ENCODE assay signal across 13 cellular contexts in genomic region chr7:141698247-141699015, GRCh38. TPM values are rescaled to one million over a fixed set of nuclear protein-coding genes. Genes with fewer than 3 reads are reported as not detected.
DNase-seq lines count a peak whose midpoint lies in the region; ATAC-seq, FAIRE-seq and TF ChIP-seq lines count a peak whose summit lies in the region.
"Had no signal": no experiment of that assay in that cellular context is flagged by ENCODE, and none has a peak within 500 bp of the region (broad histone marks: within the 10 kb centered on the region; RNA-seq: fewer than 3 reads in every experiment).

No MANE protein-coding gene starts in this region.

- no peak for TF ChIP-seq POLR2A in K562 (conservative IDR thresholded peaks at IDR 0.05)

- H3K4me2 ChIP-seq in K562 (ENCODE audit: insufficient read depth, low read length), result no peak overlapping the region

- 0% methylated on average over 1 of the region's 1 CpG for WGBS in K562 (ENCODE audit: insufficient coverage, low coverage, missing lambda C conversion rate)

- H3K4me3 Mint-ChIP-seq in stimulated activated naive CD8-positive, alpha-beta T cell treated with anti-CD3 and anti-CD28 coated beads, Interleukin-15, amount 100 ng/mL, for 72 hours, result peak overlapping the region; percentile 11 to 34

- intact Hi-C loops in K562 (cut with micrococcal nuclease), result no loop called here

- H3K9me3 ChIP-seq in K562 (replicated peaks; ENCODE audit: control insufficient read depth, insufficient read depth, low read depth, low read length), result no peaks in the 10 kb centered on the region
- H3K9me3 ChIP-seq in HAP-1, result no peaks in the 10 kb centered on the region
- H3K9me3 ChIP-seq: heart right ventricle had no signal

- H3K9me3 Mint-ChIP-seq in stimulated activated naive CD8-positive, alpha-beta T cell treated with anti-CD3 and anti-CD28 coated beads, Interleukin-15, amount 100 ng/mL, for 72 hours, result no peaks in the 10 kb centered on the region

- POLR2A ChIA-PET in K562 (lab: Yijun Ruan, JAX), result interaction anchor here (1.0 kb wide), 1 partner anchor 9 kb away, joined by 3 read pairs; no protein-coding TSS in a partner anchor

- CTCF ChIA-PET in K562 (lab: Yijun Ruan, JAX; ENCODE audit: low intra/inter-chr PET ratio), result no interaction called here

- peaks cover 0 to 10% of the 10 kb centered on the region in 2 experiments; a peak in 2 of 5 replicates for H3K4me1 ChIP-seq in K562 (replicated peaks in 1 of 2; ENCODE audit: control insufficient read depth in 2 of 2, insufficient read depth in 2 of 2, low read length in 2 of 2)
- H3K4me1 ChIP-seq in HAP-1, result peaks cover 6% of the 10 kb centered on the region

- no peak for TF ChIP-seq RAD21 in K562 (CRISPR knock-in tag; conservative IDR thresholded peaks at IDR 0.05 in 1 of 2, IDR thresholded peaks at IDR 0.05 in 1 of 2)

- no peak for FAIRE-seq in K562 (lab: Jason Lieb, UNC)

- no peak for TF ChIP-seq CTCF in K562 (IDR thresholded peaks at IDR 0.05 in 2 of 3, conservative IDR thresholded peaks at IDR 0.05 in 1 of 3; ENCODE audit: insufficient read depth in 2 of 3, low read depth in 1 of 3, low read length in 3 of 3)

- peak overlapping the region in 1 of 2 donors; percentile 51 for H3K27ac Mint-ChIP-seq in stimulated activated naive CD8-positive, alpha-beta T cell treated with anti-CD3 and anti-CD28 coated beads, Interleukin-15, amount 100 ng/mL, for 72 hours

- TF ChIP-seq EP300 in K562 (IDR thresholded peaks at IDR 0.05; ENCODE audit: low read length), result no peak

- no peaks in the 10 kb centered on the region; the same call in none of the 2 replicates for H4K20me1 ChIP-seq in K562 (replicated peaks; ENCODE audit: control insufficient read depth, insufficient read depth, low read length)

- H3K27ac ChIP-seq in K562 (ENCODE audit: extremely low read depth, low read depth, low read length), result no peak overlapping the region
- H3K27ac ChIP-seq: heart right ventricle had no signal

- ATAC-seq in K562, result no peak
- no peak for ATAC-seq in stimulated activated naive CD8-positive, alpha-beta T cell treated with anti-CD3 and anti-CD28 coated beads, Interleukin-15, amount 100 ng/mL, for 72 hours
- ATAC-seq in HG03159 (IDR thresholded peaks at IDR 0.05; ENCODE audit: unreplicated experiment), result no peak
- no peak for ATAC-seq in GM21390 (IDR thresholded peaks at IDR 0.05; ENCODE audit: unreplicated experiment)
- ATAC-seq: heart right ventricle had no signal

- no TSS peak for BruUV-seq in K562 (replicated peaks; lab: Mats Ljungman, UMichigan)

- H3K27me3 Mint-ChIP-seq in stimulated activated naive CD8-positive, alpha-beta T cell treated with anti-CD3 and anti-CD28 coated beads, Interleukin-15, amount 100 ng/mL, for 72 hours, result peaks cover 5% of the 10 kb centered on the region

- H3K9me1 ChIP-seq in K562 (ENCODE audit: control insufficient read depth, insufficient read depth, low read length), result no peaks in the 10 kb centered on the region

- H3K4me1 Mint-ChIP-seq in stimulated activated naive CD8-positive, alpha-beta T cell treated with anti-CD3 and anti-CD28 coated beads, Interleukin-15, amount 100 ng/mL, for 72 hours, result peaks cover 73% of the 10 kb centered on the region

- no peaks in the 10 kb centered on the region for H3K79me2 ChIP-seq in K562 (ENCODE audit: control insufficient read depth, insufficient read depth, low read length)

- H3K4me3 ChIP-seq in K562 (no peak overlapping the region), HAP-1 (no peak overlapping the region)
- H3K4me3 ChIP-seq: heart right ventricle had no signal

- H2AFZ ChIP-seq in K562 (ENCODE audit: low read depth, low read length), result no peak overlapping the region

- H3K36me3 ChIP-seq in K562 (ENCODE audit: control insufficient read depth, insufficient read depth, low read length) (no peaks in the 10 kb centered on the region), HAP-1 (replicated peaks) (no peaks in the 10 kb centered on the region)
- H3K36me3 ChIP-seq: heart right ventricle had no signal

- H3K27me3 ChIP-seq in K562 (ENCODE audit: control insufficient read depth in 2 of 2, insufficient read depth in 2 of 2, low read length in 2 of 2) (peaks cover 42 to 48% of the 10 kb centered on the region in 2 experiments), HAP-1 (ENCODE audit: low read depth) (no peaks in the 10 kb centered on the region)
- H3K27me3 ChIP-seq: heart right ventricle had no signal

- H3K9ac ChIP-seq in K562 (ENCODE audit: insufficient read depth in 1 of 2, low read depth in 2 of 2, low read length in 2 of 2), result no peak overlapping the region

- DNase-seq in NCI-H82 (lab: John Stamatoyannopoulos, UW), result peak; percentile 6
- DNase-seq in NCI-H82 treated with DMSO at 0.1 percent for 48 hours (lab: John Stamatoyannopoulos, UW; ENCODE audit: unreplicated experiment), result no peak
- peak; percentile 16 for DNase-seq in NCI-H526 treated with DMSO at 0.1 percent for 48 hours (lab: John Stamatoyannopoulos, UW)
- no peak for DNase-seq in K562 (ENCODE audit: extremely low read depth in 1 of 4, low spot score in 3 of 4)
- no peak for DNase-seq in stimulated activated naive CD8-positive, alpha-beta T cell treated with anti-CD3 and anti-CD28 coated beads, Interleukin-15, amount 100 ng/mL, for 72 hours
- no peak for DNase-seq in HAP-1 (ENCODE audit: low spot score in 2 of 2)
- DNase-seq: activated CD4-positive, alpha-beta T cell treated with anti-CD3 and anti-CD28 coated beads for 1 hour; heart right ventricle had no signal

- in situ Hi-C loops in K562 (cut with MboI) (no loop called here), HAP-1 (cut with MboI; ENCODE audit: low sequenced_read_pairs) (no loop called here)

TF ChIP-seq in K562, 482 proteins besides CTCF, POLR2A, EP300 and RAD21:
- TF ChIP-seq HLTF (IDR thresholded peaks at IDR 0.05) (no peak), GABPB2 (CRISPR knock-in tag; conservative IDR thresholded peaks at IDR 0.05) (no peak), NFIC (IDR thresholded peaks at IDR 0.05) (peak; percentile 86), ZBTB7A (IDR thresholded peaks at IDR 0.05; ENCODE audit: borderline replicate concordance, control insufficient read depth, low read depth, low read length) (no peak)

RNA-seq across cellular contexts. Expression of gene DENND11, which starts 3.5 kb away (rescaled TPM):
- 0.83 and 0.88 TPM in 2 replicates for total RNA-seq in K562 (2011; cell fraction: chromatin; rRNA removed; ENCODE audit: low replicate concordance)
- total RNA-seq in K562 (2011; cell fraction: nucleolus; rRNA removed), result 0.39 and 0.50 TPM in 2 replicates
- 0.81 and 1.2 TPM in 2 replicates for total RNA-seq in K562 (2011; cell fraction: nucleoplasm; rRNA removed)
- total RNA-seq in K562 (2014; rRNA removed), result 0.29 and 0.32 TPM in 2 replicates
- total RNA-seq in K562 (2014; rRNA removed; fragmentation: Illumina TruSeq; extraction: Trizol), result 0.44 and 0.45 TPM in 2 replicates
- 0.22 and 0.23 TPM in 2 replicates for total RNA-seq in K562 (2015; rRNA removed; fragmentation: Illumina TruSeq; extraction: Trizol)
- total RNA-seq in K562 (2021), result 0.49 and 0.65 TPM in 2 replicates
- polyA plus RNA-seq in K562 (2011; rRNA removed), result 0.85 and 1.1 TPM in 2 replicates
- 0.48 and 0.58 TPM in 2 replicates for polyA plus RNA-seq in K562 (2011; cell fraction: cytosol; rRNA removed)
- 1.7 and 2.4 TPM in 2 replicates for polyA plus RNA-seq in K562 (2011; cell fraction: nucleus; rRNA removed)
- 0.30 and 0.48 TPM in 2 replicates for polyA plus RNA-seq in K562 (2012)
- polyA plus RNA-seq in K562 (2014; fragmentation: Illumina TruSeq; extraction: Trizol), result 0.36 and 0.40 TPM in 2 replicates
- polyA plus RNA-seq in K562 (2014; fragmentation: Nextera tagmentation; extraction: Ambion mirVana), result under 1 TPM; 0.07 to 0.14 TPM
- polyA plus RNA-seq in K562 (2014; rRNA removed), result 0.32 and 0.41 TPM in 2 replicates
- polyA minus RNA-seq in K562 (2011; rRNA and poly(A)+ RNA removed), result 1.2 and 1.6 TPM in 2 replicates
- 0.57 and 0.91 TPM in 2 replicates for polyA minus RNA-seq in K562 (2011; cell fraction: cytosol; rRNA and poly(A)+ RNA removed)
- 0.94 and 1.1 TPM in 2 replicates for polyA minus RNA-seq in K562 (2011; cell fraction: nucleus; rRNA and poly(A)+ RNA removed)

RNA-seq across cellular contexts. Expression of gene WEE2, which starts 9.7 kb away (rescaled TPM):
- not detected in 2 replicates for total RNA-seq in K562 (2011; cell fraction: chromatin; rRNA removed; ENCODE audit: low replicate concordance)
- not detected in 2 replicates for total RNA-seq in K562 (2011; cell fraction: nucleolus; rRNA removed)
- not detected in 2 replicates for total RNA-seq in K562 (2011; cell fraction: nucleoplasm; rRNA removed)
- total RNA-seq in K562 (2014; rRNA removed) (not detected in 2 replicates), K562 (2014; rRNA removed; fragmentation: Illumina TruSeq; extraction: Trizol) (not detected in 2 replicates), K562 (2015; rRNA removed; fragmentation: Illumina TruSeq; extraction: Trizol) (not detected in 2 replicates), K562 (2021) (not detected in 2 replicates)
- polyA plus RNA-seq in K562 (2011; rRNA removed) (not detected in 2 replicates), K562 (2014; fragmentation: Illumina TruSeq; extraction: Trizol) (not detected in 2 replicates), K562 (2014; fragmentation: Nextera tagmentation; extraction: Ambion mirVana) (not detected), K562 (2014; rRNA removed) (not detected in 2 replicates)
- not detected in 2 replicates for polyA plus RNA-seq in K562 (2011; cell fraction: cytosol; rRNA removed)
- not detected in 2 replicates for polyA plus RNA-seq in K562 (2011; cell fraction: nucleus; rRNA removed)
- polyA plus RNA-seq in K562 (2012), result not detected in 2 replicates
- polyA minus RNA-seq in K562 (2011; rRNA and poly(A)+ RNA removed), result not detected in 2 replicates
- not detected in 2 replicates for polyA minus RNA-seq in K562 (2011; cell fraction: cytosol; rRNA and poly(A)+ RNA removed)
- not detected in 2 replicates for polyA minus RNA-seq in K562 (2011; cell fraction: nucleus; rRNA and poly(A)+ RNA removed)
- total RNA-seq: liver, osteocyte had no signal
- polyA plus RNA-seq: AG04450, heart right ventricle, liver had no signal

RNA-seq across cellular contexts. Expression of gene SSBP1, which starts 39.7 kb away (rescaled TPM):
- 131 and 280 TPM in 2 replicates for total RNA-seq in K562 (2011; cell fraction: chromatin; rRNA removed; ENCODE audit: low replicate concordance)
- total RNA-seq in K562 (2011; cell fraction: nucleolus; rRNA removed), result 78.7 and 79.2 TPM in 2 replicates
- 170 and 268 TPM in 2 replicates for total RNA-seq in K562 (2011; cell fraction: nucleoplasm; rRNA removed)
- 536 and 718 TPM in 2 replicates for total RNA-seq in K562 (2014; rRNA removed)
- total RNA-seq in K562 (2014; rRNA removed; fragmentation: Illumina TruSeq; extraction: Trizol), result 835 and 917 TPM in 2 replicates
- 750 and 772 TPM in 2 replicates for total RNA-seq in K562 (2015; rRNA removed; fragmentation: Illumina TruSeq; extraction: Trizol)
- 404 and 407 TPM in 2 replicates for total RNA-seq in K562 (2021)
- 318 and 487 TPM in 2 replicates for polyA plus RNA-seq in K562 (2011; rRNA removed)
- polyA plus RNA-seq in K562 (2011; cell fraction: cytosol; rRNA removed), result 132 and 191 TPM in 2 replicates
- 94.0 and 167 TPM in 2 replicates for polyA plus RNA-seq in K562 (2011; cell fraction: nucleus; rRNA removed)
- polyA plus RNA-seq in K562 (2012), result 293 and 764 TPM in 2 replicates
- polyA plus RNA-seq in K562 (2014; fragmentation: Illumina TruSeq; extraction: Trizol), result 826 and 1,031 TPM in 2 replicates
- 1,000 to 10,000 TPM; 1,649 to 1,996 TPM for polyA plus RNA-seq in K562 (2014; fragmentation: Nextera tagmentation; extraction: Ambion mirVana)
- 873 and 941 TPM in 2 replicates for polyA plus RNA-seq in K562 (2014; rRNA removed)
- polyA minus RNA-seq in K562 (2011; rRNA and poly(A)+ RNA removed), result 351 and 368 TPM in 2 replicates
- polyA minus RNA-seq in K562 (2011; cell fraction: cytosol; rRNA and poly(A)+ RNA removed), result 94.6 and 112 TPM in 2 replicates
- polyA minus RNA-seq in K562 (2011; cell fraction: nucleus; rRNA and poly(A)+ RNA removed), result 116 and 207 TPM in 2 replicates

Comparison
In these comparisons a context has a peak if more than half of its experiments do, and no peak if none do; other contexts are left out.
1. DNase-seq: peak in NCI-H82 (single experiment) and NCI-H526 treated with DMSO at 0.1 percent for 48 hours (single experiment); none in NCI-H82 treated with DMSO at 0.1 percent for 48 hours (single experiment), K562 (0 of 4), stimulated activated naive CD8-positive, alpha-beta T cell treated with anti-CD3 and anti-CD28 coated beads, Interleukin-15, amount 100 ng/mL, for 72 hours (0 of 2) and HAP-1 (0 of 2).